In the genomic region with DNA sequence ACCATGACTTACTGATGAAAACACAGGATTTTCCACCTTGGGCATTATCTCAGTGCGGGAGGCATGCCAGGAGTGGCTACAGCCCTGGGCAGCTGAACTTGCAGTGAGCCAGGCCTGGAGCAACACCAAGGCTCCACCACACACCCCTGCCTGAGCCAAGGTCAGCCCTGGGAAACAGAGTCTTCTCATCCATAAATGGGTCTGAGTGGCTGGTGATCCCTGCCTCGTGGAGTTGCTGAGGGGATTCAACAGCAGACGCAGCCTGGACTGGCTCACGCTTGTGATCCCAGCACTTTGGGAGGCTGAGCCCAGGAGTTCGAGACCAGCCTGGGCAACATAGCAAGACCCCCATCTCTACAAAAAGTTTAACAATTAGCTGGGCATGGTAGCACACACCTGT, we compare ENCODE assay signal across 25 cellular contexts. TPM values are rescaled to one million over a fixed set of nuclear protein-coding genes. Genes with fewer than 3 reads are reported as not detected.
DNase-seq lines count a peak whose midpoint lies in the region; ATAC-seq and TF ChIP-seq lines count a peak whose summit lies in the region.
"Had no signal": no experiment of that assay in that cellular context is flagged by ENCODE, and none has a peak within 500 bp of the region (broad histone marks: within the 10 kb centered on the region; RNA-seq: fewer than 3 reads in every experiment).

No MANE protein-coding gene starts in this region.

- peaks cover 13% of the 10 kb centered on the region for H3K4me1 ChIP-seq in testis
- H3K4me1 ChIP-seq: Caco-2 had no signal

- intact Hi-C loops in Right ventricle myocardium inferior (cut with DNase I) = loop anchor here (10.0 kb wide), 1 partner anchor 671 kb away; no protein-coding TSS in a partner anchor
- intact Hi-C loops in cardiac septum (cut with DNase I) = no loop called here
- intact Hi-C loops in left cardiac atrium (cut with DNase I) = loop anchor here in 1 of 2 donors (10.0 kb wide), 1 partner anchor 279 kb away; no protein-coding TSS in a partner anchor
- intact Hi-C loops in testis (cut with DNase I; ENCODE audit: low total_unique reads) = loop anchor here (10.0 kb wide), 1 partner anchor 159 kb away; a partner anchor contains a TSS

- peaks cover 10% of the 10 kb centered on the region for H3K4me1 Mint-ChIP-seq in neural crest cell

- H3K36me3 ChIP-seq in testis (ENCODE audit: low read depth, missing control alignments) = no peaks in the 10 kb centered on the region
- H3K36me3 ChIP-seq: BLaER1 had no signal

- H3K4me3 ChIP-seq in testis = no peak overlapping the region
- H3K4me3 ChIP-seq: BLaER1, SK-N-MC had no signal

- 60 to 83% methylated on average over 5 of the region's 5 CpGs for WGBS in testis, 2 donors

- DNase-seq in Right ventricle myocardium inferior (ENCODE audit: missing footprints) (peak; percentile 49), cardiac septum (ENCODE audit: low spot score) (no peak), left cardiac atrium (no peak), neural crest cell (ENCODE audit: low read depth, low spot score) (no peak), testis (peak; percentile 76), anterior cingulate cortex (lab: John Stamatoyannopoulos, UW) (no peak), dermis blood vessel endothelial cell (no peak)
- DNase-seq: ACHN; Caco-2; CD4-positive, alpha-beta T cell; DMS 273 treated with DMSO at 0.1 percent for 48 hours; DND-41; MV-4-11; NCI-H1694; NCI-H2081; NCI-H2171; NCI-H526 treated with DMSO at 0.1 percent for 48 hours; OCI-M1; SHP77 treated with DMSO at 0.1 percent for 48 hours had no signal

- no peaks in the 10 kb centered on the region for H3K9me3 Mint-ChIP-seq in neural crest cell
- H3K9me3 Mint-ChIP-seq: CD4-positive, alpha-beta T cell; IgD-negative memory B cell had no signal

- no peak for TF ChIP-seq POLR2A in testis (IDR thresholded peaks at IDR 0.05)

- no peak overlapping the region for H3K27ac ChIP-seq in testis
- H3K27ac ChIP-seq: 22Rv1, BLaER1, SK-N-MC had no signal

- H3K36me3 Mint-ChIP-seq in neural crest cell (ENCODE audit: low read depth) = no peaks in the 10 kb centered on the region

- H3K27me3 ChIP-seq in testis = no peaks in the 10 kb centered on the region
- H3K27me3 ChIP-seq: BLaER1 had no signal

- TF ChIP-seq CTCF in neural crest cell (conservative IDR thresholded peaks at IDR 0.05) = no peak
- TF ChIP-seq CTCF in testis (IDR thresholded peaks at IDR 0.05) = no peak

- H3K9me3 ChIP-seq in testis = no peaks in the 10 kb centered on the region
- H3K9me3 ChIP-seq: BLaER1, Caco-2 had no signal

- peak; percentile 52 for ATAC-seq in Right ventricle myocardium inferior
- ATAC-seq in left cardiac atrium = peak; percentile 38 to 59
- ATAC-seq in GM21825 (IDR thresholded peaks at IDR 0.05; ENCODE audit: unreplicated experiment) = no peak
- ATAC-seq: HCT116 had no signal

- H3K27ac Mint-ChIP-seq in neural crest cell (ENCODE audit: unreplicated experiment) = peak overlapping the region; percentile 19
- H3K27ac Mint-ChIP-seq: IgD-negative memory B cell had no signal

- no peaks in the 10 kb centered on the region for H3K27me3 Mint-ChIP-seq in neural crest cell (ENCODE audit: low read depth)
- H3K27me3 Mint-ChIP-seq: IgD-negative memory B cell had no signal

- no peak overlapping the region for H3K4me3 Mint-ChIP-seq in neural crest cell
- H3K4me3 Mint-ChIP-seq: CD4-positive, alpha-beta T cell; IgD-negative memory B cell had no signal

RNA-seq across cellular contexts. Expression of a gene that starts 32.2 kb away (rescaled TPM):
- total RNA-seq in Right ventricle myocardium inferior = 10.4 TPM
- 7.5 TPM for total RNA-seq in cardiac septum
- total RNA-seq in left cardiac atrium = 1 to 10 TPM; 8.1 to 9.8 TPM
- total RNA-seq in neural crest cell = 1.4 and 1.5 TPM in 2 replicates
- 100 to 1,000 TPM; 113 to 212 TPM for total RNA-seq in testis
- 73.6 TPM for polyA plus RNA-seq in testis (ENCODE audit: insufficient read depth, low read depth, low replicate concordance)
- 3.5 and 6.6 TPM in 2 replicates for total RNA-seq in dermis blood vessel endothelial cell

Comparison
In these comparisons a context has a peak if more than half of its experiments do, and no peak if none do; other contexts are left out.
1. DNase-seq: peak in Right ventricle myocardium inferior (single experiment) and testis (single experiment); none in cardiac septum (single experiment), left cardiac atrium (single experiment), neural crest cell (single experiment), anterior cingulate cortex (0 of 58) and dermis blood vessel endothelial cell (single experiment).
2. RNA of a gene that starts 32.2 kb away (total RNA-seq): 113 to 212 TPM in testis; 10.4 TPM in Right ventricle myocardium inferior (single experiment), 8.1 to 9.8 TPM in left cardiac atrium, 7.5 TPM in cardiac septum (single experiment), 3.5 to 6.6 TPM in dermis blood vessel endothelial cell and 1.4 to 1.5 TPM in neural crest cell; every median in the first group is over 10 times any median in the second.